Comparison of ENCODE assay signal across 9 cellular contexts in genomic region chr2:155372969-155373368, GRCh38.
DNase-seq lines count a peak whose midpoint lies in the region; ATAC-seq and TF ChIP-seq lines count a peak whose summit lies in the region.
"Had no signal": no experiment of that assay in that cellular context is flagged by ENCODE, and none has a peak within 500 bp of the region (broad histone marks: within the 10 kb centered on the region; RNA-seq: fewer than 3 reads in every experiment).

No MANE protein-coding gene starts in this region.

- H3K9me3 Mint-ChIP-seq in WTC11, result no peaks in the 10 kb centered on the region
- no peaks in the 10 kb centered on the region for H3K9me3 Mint-ChIP-seq in nephron

- H3K36me3 Mint-ChIP-seq in WTC11 (no peaks in the 10 kb centered on the region), nephron (ENCODE audit: low read depth) (no peaks in the 10 kb centered on the region)

- DNase-seq in NCI-H2171 (lab: John Stamatoyannopoulos, UW), result peak; percentile 41
- no peak for DNase-seq in WTC11 (ENCODE audit: low spot score)
- no peak for DNase-seq in NCI-H2196 treated with DMSO at 0.1 percent for 48 hours (lab: John Stamatoyannopoulos, UW; ENCODE audit: unreplicated experiment)
- DNase-seq: amygdala had no signal

- peak; percentile 66 for ATAC-seq in WTC11
- no peak for ATAC-seq in HG02642 (IDR thresholded peaks at IDR 0.05; ENCODE audit: poor library complexity, unreplicated experiment)
- no peak for ATAC-seq in HG02885 (IDR thresholded peaks at IDR 0.05; ENCODE audit: poor library complexity, unreplicated experiment)
- ATAC-seq in HG03095 (IDR thresholded peaks at IDR 0.05; ENCODE audit: unreplicated experiment), result no peak

- H3K4me3 Mint-ChIP-seq in WTC11 (no peak overlapping the region), nephron (no peak overlapping the region)

- H3K27me3 Mint-ChIP-seq in WTC11 (ENCODE audit: low read depth), result no peaks in the 10 kb centered on the region
- no peaks in the 10 kb centered on the region for H3K27me3 Mint-ChIP-seq in nephron (ENCODE audit: low read depth)

- POLR2A ChIA-PET in WTC11 (lab: Charles Lee), result no interaction called here

- H3K4me1 Mint-ChIP-seq in WTC11 (no peaks in the 10 kb centered on the region), nephron (no peaks in the 10 kb centered on the region)

- H3K27ac Mint-ChIP-seq in WTC11 (no peak overlapping the region), nephron (no peak overlapping the region)

- TF ChIP-seq CTCF in GM12873 (IDR thresholded peaks at IDR 0.05; ENCODE audit: insufficient read depth, low read depth, low read length, missing control alignments) (peak; percentile 9), WTC11 (IDR thresholded peaks at IDR 0.05) (no peak), nephron (IDR thresholded peaks at IDR 0.05; ENCODE audit: unreplicated experiment in 3 of 3) (peak; percentile 35 to 65 (median 44))

- CTCF ChIA-PET in WTC11 (lab: Charles Lee), result interaction anchor here (0.6 to 1.5 kb wide), 22 partner anchors 12 to 1821 kb away, joined by 3 to 10 read pairs (median 3); no protein-coding TSS in a partner anchor

TF ChIP-seq in WTC11, 78 proteins besides CTCF, POLR2A, EP300 and RAD21:
- TF ChIP-seq OVOL2 (CRISPR knock-in tag; IDR thresholded peaks at IDR 0.05; ENCODE audit: borderline replicate concordance) (no peak), ZNF671 (CRISPR knock-in tag; IDR thresholded peaks at IDR 0.05) (no peak), MXD4 (CRISPR knock-in tag; IDR thresholded peaks at IDR 0.05; ENCODE audit: borderline replicate concordance) (no peak), ERG (CRISPR knock-in tag; IDR thresholded peaks at IDR 0.05) (no peak)
